Comparison of ENCODE assay signal across 9 cellular contexts in genomic region chr3:146817705-146818104, GRCh38.
DNase-seq lines count a peak whose midpoint lies in the region; ATAC-seq and TF ChIP-seq lines count a peak whose summit lies in the region.
"Had no signal": no experiment of that assay in that cellular context is flagged by ENCODE, and none has a peak within 500 bp of the region (broad histone marks: within the 10 kb centered on the region; RNA-seq: fewer than 3 reads in every experiment).

No MANE protein-coding gene starts in this region.

- no peaks in the 10 kb centered on the region for H3K36me3 Mint-ChIP-seq in activated CD8-positive, alpha-beta T cell treated with anti-CD3 and anti-CD28 coated beads, Interleukin-2, amount 10 ng/mL, durations not matched to agents 7 days and 5 days (ENCODE audit: low read depth)

- H3K9me3 Mint-ChIP-seq in activated CD8-positive, alpha-beta T cell treated with anti-CD3 and anti-CD28 coated beads, Interleukin-2, amount 10 ng/mL, durations not matched to agents 7 days and 5 days (ENCODE audit: insufficient read depth), result no peaks in the 10 kb centered on the region

- H3K4me3 ChIP-seq in suprapubic skin, result no peak overlapping the region

- no peaks in the 10 kb centered on the region for H3K27me3 Mint-ChIP-seq in activated CD8-positive, alpha-beta T cell treated with anti-CD3 and anti-CD28 coated beads, Interleukin-2, amount 10 ng/mL, durations not matched to agents 7 days and 5 days (ENCODE audit: low read depth)
- H3K27me3 Mint-ChIP-seq: B cell had no signal

- no peak overlapping the region for H3K27ac Mint-ChIP-seq in activated CD8-positive, alpha-beta T cell treated with anti-CD3 and anti-CD28 coated beads, Interleukin-2, amount 10 ng/mL, durations not matched to agents 7 days and 5 days
- H3K27ac Mint-ChIP-seq: B cell had no signal

- no peak for ATAC-seq in HG03135 (IDR thresholded peaks at IDR 0.05; ENCODE audit: unreplicated experiment)
- no peak for ATAC-seq in activated CD8-positive, alpha-beta T cell treated with anti-CD3 and anti-CD28 coated beads, Interleukin-2, amount 10 ng/mL, durations not matched to agents 7 days and 5 days

- no peaks in the 10 kb centered on the region for H3K27me3 ChIP-seq in suprapubic skin

- CTCF ChIA-PET in activated CD8-positive, alpha-beta T cell treated with anti-CD3 and anti-CD28 coated beads, Interleukin-2, amount 10 ng/mL, durations not matched to agents 7 days and 5 days (lab: Charles Lee), result no interaction called here

- WGBS in suprapubic skin, result 59% methylated on average over 2 of the region's 2 CpGs

- H3K4me3 Mint-ChIP-seq in activated CD8-positive, alpha-beta T cell treated with anti-CD3 and anti-CD28 coated beads, Interleukin-2, amount 10 ng/mL, durations not matched to agents 7 days and 5 days, result no peak overlapping the region
- H3K4me3 Mint-ChIP-seq: B cell had no signal

- no peak for TF ChIP-seq CTCF in suprapubic skin (IDR thresholded peaks at IDR 0.05)

- no peak for TF ChIP-seq POLR2A in suprapubic skin (IDR thresholded peaks at IDR 0.05)

- no peaks in the 10 kb centered on the region for H3K4me1 ChIP-seq in suprapubic skin

- no peaks in the 10 kb centered on the region for H3K9me3 ChIP-seq in suprapubic skin

- H3K27ac ChIP-seq in suprapubic skin, result no peak overlapping the region

- POLR2A ChIA-PET in activated CD8-positive, alpha-beta T cell treated with anti-CD3 and anti-CD28 coated beads, Interleukin-2, amount 10 ng/mL, durations not matched to agents 7 days and 5 days (lab: Charles Lee), result no interaction called here

- no peak for TF ChIP-seq EP300 in suprapubic skin (IDR thresholded peaks at IDR 0.05)

- no peaks in the 10 kb centered on the region for H3K4me1 Mint-ChIP-seq in activated CD8-positive, alpha-beta T cell treated with anti-CD3 and anti-CD28 coated beads, Interleukin-2, amount 10 ng/mL, durations not matched to agents 7 days and 5 days (ENCODE audit: low read depth)
- H3K4me1 Mint-ChIP-seq: B cell had no signal

- no peaks in the 10 kb centered on the region for H3K36me3 ChIP-seq in suprapubic skin

- DNase-seq in NCI-H345 (lab: John Stamatoyannopoulos, UW) (peak; percentile 0), NCI-H345 treated with DMSO at 0.1 percent for 48 hours (lab: John Stamatoyannopoulos, UW; ENCODE audit: unreplicated experiment) (no peak), NCI-H460 (ENCODE audit: extremely low read depth, low read depth) (peak; percentile 24), dedifferentiated amniotic fluid mesenchymal stem cell (ENCODE audit: extremely low spot score) (peak; percentile 63), putamen (ENCODE audit: low spot score) (peak; percentile 1), suprapubic skin (ENCODE audit: low spot score in 2 of 2) (no peak)
- no peak for DNase-seq in activated CD8-positive, alpha-beta T cell treated with anti-CD3 and anti-CD28 coated beads, Interleukin-2, amount 10 ng/mL, durations not matched to agents 7 days and 5 days

Comparison
In these comparisons a context has a peak if more than half of its experiments do, and no peak if none do; other contexts are left out.
1. DNase-seq: peak in NCI-H345 (single experiment), NCI-H460 (single experiment), dedifferentiated amniotic fluid mesenchymal stem cell (single experiment) and putamen (single experiment); none in NCI-H345 treated with DMSO at 0.1 percent for 48 hours (single experiment), suprapubic skin (0 of 2) and activated CD8-positive, alpha-beta T cell treated with anti-CD3 and anti-CD28 coated beads, Interleukin-2, amount 10 ng/mL, durations not matched to agents 7 days and 5 days (single experiment).